ENCODE assay signal across 21 cellular contexts in the genomic region with DNA sequence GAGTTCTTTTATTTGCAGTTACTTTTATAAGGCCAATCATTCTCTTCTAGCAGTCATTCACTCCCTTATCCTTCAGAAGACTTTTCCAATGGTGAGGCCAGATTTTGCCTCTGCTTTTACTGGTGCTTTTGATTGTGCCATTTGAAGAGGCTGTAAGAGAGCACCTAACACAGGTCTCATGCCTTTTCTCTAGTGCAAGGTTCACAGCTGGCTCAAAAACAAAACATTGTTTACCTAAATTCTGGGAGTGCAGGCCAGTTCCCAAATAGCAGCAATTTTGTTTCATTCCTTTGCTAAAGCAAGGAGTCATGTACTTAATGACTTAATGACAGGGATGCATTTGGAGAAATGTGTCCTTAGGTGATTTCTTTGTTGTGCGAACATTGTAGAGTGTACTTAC.
"Had no signal": no experiment of that assay in that cellular context is flagged by ENCODE, and none has a peak within 500 bp of the region (broad histone marks: within the 10 kb centered on the region; RNA-seq: fewer than 3 reads in every experiment).

No MANE protein-coding gene starts in this region.

- H3K4me3 ChIP-seq: Peyer's patch, SJCRH30 had no signal

- H3K27ac ChIP-seq: Peyer's patch, SJCRH30 had no signal

- H3K27me3 ChIP-seq: Peyer's patch, SJCRH30 had no signal

- H3K36me3 ChIP-seq: Peyer's patch, SJCRH30 had no signal

- ATAC-seq: PC-3, Right ventricle myocardium inferior, SK-N-SH treated with all-trans-retinoic acid at 6 μM for 48 hours had no signal

- H3K9me3 ChIP-seq: Peyer's patch, SJCRH30 had no signal

- H3K4me1 ChIP-seq: Peyer's patch, SJCRH30 had no signal

- DNase-seq: KBM-7, MV-4-11, NCI-H1048, NCI-H1105, NCI-H1417, NCI-H1436 treated with DMSO at 0.1 percent for 48 hours, NCI-H1694, NCI-H187 treated with DMSO at 0.1 percent for 48 hours, NCI-H2029 treated with DMSO at 0.1 percent for 48 hours, NCI-H2171 treated with DMSO at 0.1 percent for 48 hours, NCI-H345, NCI-H446 treated with DMSO at 0.1 percent for 48 hours, NCI-H510A treated with DMSO at 0.1 percent for 48 hours, NCI-H526, NCI-H774, PC-3, Peyer's patch, SHP77 treated with DMSO at 0.1 percent for 48 hours, SJCRH30 had no signal
